ENCODE assay signal across 11 cellular contexts in the genomic region with DNA sequence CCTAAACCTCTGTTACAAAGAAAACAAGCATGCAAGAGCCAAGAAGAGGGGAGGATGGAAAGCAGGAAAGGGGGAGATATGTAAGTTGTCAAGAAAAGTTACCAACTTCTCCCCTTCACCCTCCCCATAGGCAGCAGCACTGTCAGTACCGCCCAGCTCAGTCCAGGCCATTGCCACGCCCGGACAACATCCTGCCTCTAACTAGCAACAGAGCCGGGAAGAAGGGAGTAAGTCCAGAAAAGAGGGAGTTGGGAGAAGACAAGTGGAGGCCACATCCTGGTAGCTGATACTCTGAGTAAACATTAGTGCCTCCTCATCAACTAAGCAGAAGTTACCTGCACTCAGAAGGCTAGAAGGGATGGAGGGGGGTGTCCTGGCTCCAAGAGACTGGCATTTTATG.
DNase-seq lines count a peak whose midpoint lies in the region; ATAC-seq and TF ChIP-seq lines count a peak whose summit lies in the region.
"Had no signal": no experiment of that assay in that cellular context is flagged by ENCODE, and none has a peak within 500 bp of the region (broad histone marks: within the 10 kb centered on the region; RNA-seq: fewer than 3 reads in every experiment).

No MANE protein-coding gene starts in this region.

- ATAC-seq in left lung (peak; percentile 28), HG02759 (IDR thresholded peaks at IDR 0.05; ENCODE audit: unreplicated experiment) (no peak)
- ATAC-seq: GM12878; naive thymus-derived CD8-positive, alpha-beta T cell had no signal

- H3K9me3 Mint-ChIP-seq in HFFc6 = no peaks in the 10 kb centered on the region; the same call in 1 of the 2 replicates
- H3K9me3 Mint-ChIP-seq: naive thymus-derived CD8-positive, alpha-beta T cell had no signal

- TF ChIP-seq CTCF in HFFc6 (IDR thresholded peaks at IDR 0.05) = no peak
- no peak for TF ChIP-seq CTCF in coronary artery (IDR thresholded peaks at IDR 0.05)
- TF ChIP-seq CTCF in left lung (IDR thresholded peaks at IDR 0.05) = no peak
- no peak for TF ChIP-seq CTCF in tibial artery (IDR thresholded peaks at IDR 0.05)

- H3K4me1 Mint-ChIP-seq in HFFc6 (ENCODE audit: low read depth) = peaks cover 64% of the 10 kb centered on the region

- H3K27ac ChIP-seq in coronary artery (peak overlapping the region; percentile 57 to 76), left lung (peak overlapping the region; percentile 26 to 67), tibial artery (peak overlapping the region; percentile 24 to 46)

- peaks cover 0 to 25% of the 10 kb centered on the region in 2 donors for H3K36me3 ChIP-seq in left lung
- H3K36me3 ChIP-seq in tibial artery = peaks cover 10 to 35% (median 33%) of the 10 kb centered on the region in 3 donors

- DNase-seq in HFFc6 = no peak
- DNase-seq in coronary artery (ENCODE audit: low spot score) = no peak
- DNase-seq in left lung = no peak
- DNase-seq in tibial artery = peak in 1 of 2 donors; percentile 54
- DNase-seq in NCI-H748 (lab: John Stamatoyannopoulos, UW; ENCODE audit: unreplicated experiment) = no peak
- DNase-seq in NAMALWA (ENCODE audit: low spot score) = no peak
- DNase-seq: KG1; naive thymus-derived CD8-positive, alpha-beta T cell; OCI-M1 had no signal

- H3K27me3 ChIP-seq in left lung = no peaks in the 10 kb centered on the region
- no peaks in the 10 kb centered on the region for H3K27me3 ChIP-seq in tibial artery

- intact Hi-C loops in left lung (cut with DNase I) (no loop called here), tibial artery (cut with DNase I; ENCODE audit: low total_unique reads) (no loop called here)

- H3K4me3 Mint-ChIP-seq in HFFc6 = 0 out of 2 replicates have a peak overlapping the region, but pooled peaks have one; percentile 10
- H3K4me3 Mint-ChIP-seq: naive thymus-derived CD8-positive, alpha-beta T cell had no signal

- H3K36me3 Mint-ChIP-seq in HFFc6 (ENCODE audit: low read depth) = peaks cover 70% of the 10 kb centered on the region

- no peaks in the 10 kb centered on the region for H3K9me3 ChIP-seq in left lung
- no peaks in the 10 kb centered on the region for H3K9me3 ChIP-seq in tibial artery

- peak overlapping the region; percentile 98 for H3K27ac Mint-ChIP-seq in HFFc6

- peaks cover 3% of the 10 kb centered on the region for H3K27me3 Mint-ChIP-seq in HFFc6 (ENCODE audit: insufficient read depth)
- H3K27me3 Mint-ChIP-seq: naive thymus-derived CD8-positive, alpha-beta T cell had no signal

- peaks cover 29 to 42% of the 10 kb centered on the region in 2 donors for H3K4me1 ChIP-seq in left lung
- H3K4me1 ChIP-seq in tibial artery = peaks cover 0 to 30% (median 6%) of the 10 kb centered on the region in 4 donors

- H3K4me3 ChIP-seq in coronary artery (no peak overlapping the region), left lung (no peak overlapping the region), tibial artery (no peak overlapping the region)
- H3K4me3 ChIP-seq: GM12878 had no signal
